12 cellular contexts compared by ENCODE assay signal in genomic region chr14:59942296-59942862, GRCh38. TPM values are rescaled to one million over a fixed set of nuclear protein-coding genes. Genes with fewer than 3 reads are reported as not detected.
DNase-seq lines count a peak whose midpoint lies in the region; ATAC-seq and TF ChIP-seq lines count a peak whose summit lies in the region.
"Not testable (repeated sequence)": the region's sequence is repeated elsewhere in the genome, so short reads cannot be mapped to it uniquely, and the experiment has no call there.
"Had no signal": no experiment of that assay in that cellular context is flagged by ENCODE, and none has a peak within 500 bp of the region (broad histone marks: within the 10 kb centered on the region; RNA-seq: fewer than 3 reads in every experiment).

No MANE protein-coding gene starts in this region.

- DNase-seq in GM12864 (ENCODE audit: low read depth) (peak; percentile 34), Karpas-422 (peak; percentile 72), memory B cell (ENCODE audit: low spot score in 2 of 2) (peak in 1 of 2 donors; percentile 6)
- DNase-seq in OCI-LY7 (ENCODE audit: low spot score), result not testable (repeated sequence)

- H3K9ac ChIP-seq in Karpas-422 (ENCODE audit: low read length), result not testable (repeated sequence)

- peak overlapping the region; percentile 23; the same call in 1 of the 2 replicates for H3K27ac ChIP-seq in Karpas-422 (ENCODE audit: low read length)
- H3K27ac ChIP-seq in OCI-LY7 (ENCODE audit: low read depth, low read length, poor library complexity, severe bottlenecking), result not testable (repeated sequence)

- not testable (repeated sequence) for H3K4me1 Mint-ChIP-seq in memory B cell

- not testable (repeated sequence) for H3K4me3 ChIP-seq in GM12864 (ENCODE audit: low read depth, low read length); OCI-LY7 (ENCODE audit: low read depth, low read length, poor library complexity, severe bottlenecking)
- peak overlapping the region; percentile 15; the same call in 1 of the 2 replicates for H3K4me3 ChIP-seq in Karpas-422 (ENCODE audit: low read length)

- not testable (repeated sequence) for H2AFZ ChIP-seq in Karpas-422 (ENCODE audit: low read length)
- peak overlapping the region; percentile 47; the same call in 1 of the 2 replicates for H2AFZ ChIP-seq in OCI-LY7 (ENCODE audit: low read length)

- H3K79me2 ChIP-seq in Karpas-422 (ENCODE audit: low read length); OCI-LY7 (ENCODE audit: insufficient read depth, low read depth, low read length): not testable (repeated sequence)

- H3K27me3 Mint-ChIP-seq in memory B cell, result not testable (repeated sequence)

- not testable (repeated sequence) for H3K4me3 Mint-ChIP-seq in memory B cell

- not testable (repeated sequence) for H3K36me3 ChIP-seq in Karpas-422 (ENCODE audit: insufficient read depth, low read length); OCI-LY7 (ENCODE audit: insufficient read depth, low read length)

- not testable (repeated sequence) for H3K9me3 Mint-ChIP-seq in memory B cell

- H3K27me3 ChIP-seq in Karpas-422 (ENCODE audit: low read length), result not testable (repeated sequence)

- peak overlapping the region; percentile 33 for H3K4me2 ChIP-seq in Karpas-422 (ENCODE audit: low read depth, low read length, poor library complexity, severe bottlenecking)
- not testable (repeated sequence) for H3K4me2 ChIP-seq in OCI-LY7 (ENCODE audit: low read length)

- H3K9me3 ChIP-seq in Karpas-422 (ENCODE audit: low read length); OCI-LY7 (ENCODE audit: low read length): not testable (repeated sequence)

- not testable (repeated sequence) for H3K9me2 ChIP-seq in Karpas-422 (replicated peaks; ENCODE audit: insufficient read depth, low read length); OCI-LY7 (ENCODE audit: insufficient read depth, low read length)

- ATAC-seq in GM18868 (IDR thresholded peaks at IDR 0.05; ENCODE audit: unreplicated experiment) (peak; percentile 36), GM19463 (IDR thresholded peaks at IDR 0.05; ENCODE audit: unreplicated experiment) (peak; percentile 69), HG02759 (IDR thresholded peaks at IDR 0.05; ENCODE audit: unreplicated experiment) (peak; percentile 58), HG03280 (IDR thresholded peaks at IDR 0.05; ENCODE audit: unreplicated experiment) (peak; percentile 44), memory B cell (ENCODE audit: low read depth) (peak; percentile 84)

- CTCF ChIA-PET in OCI-LY7 (lab: Charles Lee; ENCODE audit: unreplicated experiment), result not testable (repeated sequence)

- not testable (repeated sequence) for TF ChIP-seq CTCF in GM12864 (IDR thresholded peaks at IDR 0.05; ENCODE audit: low read depth, low read length, missing control alignments); OCI-LY7 (conservative IDR thresholded peaks at IDR 0.05; ENCODE audit: low read length)

- POLR2A ChIA-PET in OCI-LY7 (lab: Charles Lee), result interaction anchor here (0.6 kb wide), 1 partner anchor 305 kb away, joined by 3 read pairs; no protein-coding TSS in a partner anchor

- H3K27ac Mint-ChIP-seq in memory B cell, result not testable (repeated sequence)

- intact Hi-C loops in OCI-LY7 (cut with micrococcal nuclease; ENCODE audit: unreplicated experiment), result loop anchor here (5.0 kb wide), 3 partner anchors 150 to 240 kb away; partner anchors contain the start of genes DHRS7 and PCNX4

- H4K20me1 ChIP-seq in Karpas-422 (ENCODE audit: insufficient read depth, low read depth, low read length); OCI-LY7 (ENCODE audit: insufficient read depth, low read length): not testable (repeated sequence)

- not testable (repeated sequence) for H3K36me3 Mint-ChIP-seq in memory B cell

- H3K4me1 ChIP-seq in Karpas-422 (ENCODE audit: low read length), result peaks cover 36% of the 10 kb centered on the region
- H3K4me1 ChIP-seq in OCI-LY7 (ENCODE audit: insufficient read depth, low read length, poor library complexity, severe bottlenecking), result not testable (repeated sequence)

- not testable (repeated sequence) for BruUV-seq in OCI-LY7 (replicated peaks; lab: Mats Ljungman, UMichigan)

RNA-seq across cellular contexts. Expression of gene LRRC9, which starts 22.4 kb away (rescaled TPM):
- total RNA-seq in Karpas-422 (2014; rRNA removed; shearing (Covaris generic); ENCODE audit: low replicate concordance), result not detected in 2 replicates
- total RNA-seq in OCI-LY7 (2014; rRNA removed; shearing (Covaris generic)), result not detected in 2 replicates
- 0.65 and 0.74 TPM in 2 replicates for total RNA-seq in OCI-LY7 (2022)
- total RNA-seq: CD8-positive, alpha-beta memory T cell; IMR-90; LHCN-M2; M059J had no signal
